In genomic region chr10:96843823-96844222, GRCh38 we compare ENCODE assay signal across 1 cellular context.
TF ChIP-seq lines count a peak whose summit lies in the region.

No MANE protein-coding gene starts in this region.

TF ChIP-seq in WTC11, 78 proteins besides CTCF, POLR2A, EP300 and RAD21 (continued from another document):
- TF ChIP-seq, protein P1, sequence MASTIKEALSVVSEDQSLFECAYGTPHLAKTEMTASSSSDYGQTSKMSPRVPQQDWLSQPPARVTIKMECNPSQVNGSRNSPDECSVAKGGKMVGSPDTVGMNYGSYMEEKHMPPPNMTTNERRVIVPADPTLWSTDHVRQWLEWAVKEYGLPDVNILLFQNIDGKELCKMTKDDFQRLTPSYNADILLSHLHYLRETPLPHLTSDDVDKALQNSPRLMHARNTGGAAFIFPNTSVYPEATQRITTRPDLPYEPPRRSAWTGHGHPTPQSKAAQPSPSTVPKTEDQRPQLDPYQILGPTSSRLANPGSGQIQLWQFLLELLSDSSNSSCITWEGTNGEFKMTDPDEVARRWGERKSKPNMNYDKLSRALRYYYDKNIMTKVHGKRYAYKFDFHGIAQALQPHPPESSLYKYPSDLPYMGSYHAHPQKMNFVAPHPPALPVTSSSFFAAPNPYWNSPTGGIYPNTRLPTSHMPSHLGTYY (CRISPR knock-in tag; IDR thresholded peaks at IDR 0.05): no peak
- TF ChIP-seq, protein P2, sequence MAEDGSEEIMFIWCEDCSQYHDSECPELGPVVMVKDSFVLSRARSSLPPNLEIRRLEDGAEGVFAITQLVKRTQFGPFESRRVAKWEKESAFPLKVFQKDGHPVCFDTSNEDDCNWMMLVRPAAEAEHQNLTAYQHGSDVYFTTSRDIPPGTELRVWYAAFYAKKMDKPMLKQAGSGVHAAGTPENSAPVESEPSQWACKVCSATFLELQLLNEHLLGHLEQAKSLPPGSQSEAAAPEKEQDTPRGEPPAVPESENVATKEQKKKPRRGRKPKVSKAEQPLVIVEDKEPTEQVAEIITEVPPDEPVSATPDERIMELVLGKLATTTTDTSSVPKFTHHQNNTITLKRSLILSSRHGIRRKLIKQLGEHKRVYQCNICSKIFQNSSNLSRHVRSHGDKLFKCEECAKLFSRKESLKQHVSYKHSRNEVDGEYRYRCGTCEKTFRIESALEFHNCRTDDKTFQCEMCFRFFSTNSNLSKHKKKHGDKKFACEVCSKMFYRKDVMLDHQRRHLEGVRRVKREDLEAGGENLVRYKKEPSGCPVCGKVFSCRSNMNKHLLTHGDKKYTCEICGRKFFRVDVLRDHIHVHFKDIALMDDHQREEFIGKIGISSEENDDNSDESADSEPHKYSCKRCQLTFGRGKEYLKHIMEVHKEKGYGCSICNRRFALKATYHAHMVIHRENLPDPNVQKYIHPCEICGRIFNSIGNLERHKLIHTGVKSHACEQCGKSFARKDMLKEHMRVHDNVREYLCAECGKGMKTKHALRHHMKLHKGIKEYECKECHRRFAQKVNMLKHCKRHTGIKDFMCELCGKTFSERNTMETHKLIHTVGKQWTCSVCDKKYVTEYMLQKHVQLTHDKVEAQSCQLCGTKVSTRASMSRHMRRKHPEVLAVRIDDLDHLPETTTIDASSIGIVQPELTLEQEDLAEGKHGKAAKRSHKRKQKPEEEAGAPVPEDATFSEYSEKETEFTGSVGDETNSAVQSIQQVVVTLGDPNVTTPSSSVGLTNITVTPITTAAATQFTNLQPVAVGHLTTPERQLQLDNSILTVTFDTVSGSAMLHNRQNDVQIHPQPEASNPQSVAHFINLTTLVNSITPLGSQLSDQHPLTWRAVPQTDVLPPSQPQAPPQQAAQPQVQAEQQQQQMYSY (CRISPR knock-in tag; IDR thresholded peaks at IDR 0.05): no peak
- TF ChIP-seq NFYB (CRISPR knock-in tag; conservative IDR thresholded peaks at IDR 0.05; ENCODE audit: low read depth): no peak
- no peak for TF ChIP-seq JUN (CRISPR knock-in tag; IDR thresholded peaks at IDR 0.05)
- no peak for TF ChIP-seq SOX15 (CRISPR knock-in tag; IDR thresholded peaks at IDR 0.05)
- no peak for TF ChIP-seq PRRX2 (CRISPR knock-in tag; IDR thresholded peaks at IDR 0.05)
- TF ChIP-seq, protein P3, sequence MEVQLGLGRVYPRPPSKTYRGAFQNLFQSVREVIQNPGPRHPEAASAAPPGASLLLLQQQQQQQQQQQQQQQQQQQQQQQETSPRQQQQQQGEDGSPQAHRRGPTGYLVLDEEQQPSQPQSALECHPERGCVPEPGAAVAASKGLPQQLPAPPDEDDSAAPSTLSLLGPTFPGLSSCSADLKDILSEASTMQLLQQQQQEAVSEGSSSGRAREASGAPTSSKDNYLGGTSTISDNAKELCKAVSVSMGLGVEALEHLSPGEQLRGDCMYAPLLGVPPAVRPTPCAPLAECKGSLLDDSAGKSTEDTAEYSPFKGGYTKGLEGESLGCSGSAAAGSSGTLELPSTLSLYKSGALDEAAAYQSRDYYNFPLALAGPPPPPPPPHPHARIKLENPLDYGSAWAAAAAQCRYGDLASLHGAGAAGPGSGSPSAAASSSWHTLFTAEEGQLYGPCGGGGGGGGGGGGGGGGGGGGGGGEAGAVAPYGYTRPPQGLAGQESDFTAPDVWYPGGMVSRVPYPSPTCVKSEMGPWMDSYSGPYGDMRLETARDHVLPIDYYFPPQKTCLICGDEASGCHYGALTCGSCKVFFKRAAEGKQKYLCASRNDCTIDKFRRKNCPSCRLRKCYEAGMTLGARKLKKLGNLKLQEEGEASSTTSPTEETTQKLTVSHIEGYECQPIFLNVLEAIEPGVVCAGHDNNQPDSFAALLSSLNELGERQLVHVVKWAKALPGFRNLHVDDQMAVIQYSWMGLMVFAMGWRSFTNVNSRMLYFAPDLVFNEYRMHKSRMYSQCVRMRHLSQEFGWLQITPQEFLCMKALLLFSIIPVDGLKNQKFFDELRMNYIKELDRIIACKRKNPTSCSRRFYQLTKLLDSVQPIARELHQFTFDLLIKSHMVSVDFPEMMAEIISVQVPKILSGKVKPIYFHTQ (CRISPR knock-in tag; IDR thresholded peaks at IDR 0.05): no peak
- TF ChIP-seq ZNF121 (CRISPR knock-in tag; IDR thresholded peaks at IDR 0.05): no peak
- no peak for TF ChIP-seq FOXP1 (CRISPR knock-in tag; IDR thresholded peaks at IDR 0.05; ENCODE audit: borderline replicate concordance)
- TF ChIP-seq OVOL2 (CRISPR knock-in tag; IDR thresholded peaks at IDR 0.05; ENCODE audit: borderline replicate concordance): no peak
- TF ChIP-seq, protein P4, sequence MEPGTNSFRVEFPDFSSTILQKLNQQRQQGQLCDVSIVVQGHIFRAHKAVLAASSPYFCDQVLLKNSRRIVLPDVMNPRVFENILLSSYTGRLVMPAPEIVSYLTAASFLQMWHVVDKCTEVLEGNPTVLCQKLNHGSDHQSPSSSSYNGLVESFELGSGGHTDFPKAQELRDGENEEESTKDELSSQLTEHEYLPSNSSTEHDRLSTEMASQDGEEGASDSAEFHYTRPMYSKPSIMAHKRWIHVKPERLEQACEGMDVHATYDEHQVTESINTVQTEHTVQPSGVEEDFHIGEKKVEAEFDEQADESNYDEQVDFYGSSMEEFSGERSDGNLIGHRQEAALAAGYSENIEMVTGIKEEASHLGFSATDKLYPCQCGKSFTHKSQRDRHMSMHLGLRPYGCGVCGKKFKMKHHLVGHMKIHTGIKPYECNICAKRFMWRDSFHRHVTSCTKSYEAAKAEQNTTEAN (CRISPR knock-in tag; IDR thresholded peaks at IDR 0.05): no peak
- TF ChIP-seq MLX (CRISPR knock-in tag; IDR thresholded peaks at IDR 0.05): no peak
- TF ChIP-seq ZNF317 (CRISPR knock-in tag; IDR thresholded peaks at IDR 0.05; ENCODE audit: borderline replicate concordance, low read depth): no peak
- TF ChIP-seq MAX (CRISPR knock-in tag; IDR thresholded peaks at IDR 0.05): no peak
- TF ChIP-seq NFE2L1 (CRISPR knock-in tag; IDR thresholded peaks at IDR 0.05): no peak
